17 cellular contexts compared by ENCODE assay signal in the genomic region with DNA sequence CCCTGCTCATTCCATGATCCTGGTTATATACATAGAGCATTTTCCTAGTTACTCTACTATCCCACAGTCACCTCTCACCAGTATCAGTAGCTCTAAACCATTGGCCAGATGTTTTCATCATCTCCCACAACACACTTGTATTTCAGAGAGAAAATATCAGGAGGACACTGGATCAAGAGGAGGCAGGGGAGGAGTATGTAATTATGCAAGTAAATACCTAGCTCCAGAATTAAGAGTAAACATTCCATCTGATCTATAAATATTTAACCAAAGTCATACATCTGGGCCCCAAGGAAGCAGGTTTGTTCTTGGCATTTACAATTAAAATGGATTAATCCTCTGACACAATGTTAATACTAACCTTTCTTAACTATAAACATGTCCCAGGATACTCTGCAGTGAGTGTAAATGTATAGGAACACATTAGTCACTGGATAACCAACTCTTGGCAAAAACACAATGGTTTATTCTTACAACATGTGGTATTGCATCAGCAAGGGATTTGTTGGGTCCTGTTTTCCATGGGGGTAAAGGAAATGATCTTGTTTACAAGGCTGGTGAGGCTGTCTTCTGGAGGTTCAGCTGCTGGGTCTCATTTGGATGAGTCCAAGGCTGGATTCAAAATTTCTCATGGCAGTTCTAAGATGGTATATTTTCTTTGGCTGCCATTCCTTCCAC.
DNase-seq lines count a peak whose midpoint lies in the region; TF ChIP-seq lines count a peak whose summit lies in the region.
"Had no signal": no experiment of that assay in that cellular context is flagged by ENCODE, and none has a peak within 500 bp of the region (broad histone marks: within the 10 kb centered on the region; RNA-seq: fewer than 3 reads in every experiment).

No MANE protein-coding gene starts in this region.

- no peak overlapping the region for H3K27ac ChIP-seq in breast epithelium
- H3K27ac ChIP-seq: adrenal gland, ovary had no signal

- CTCF ChIA-PET in MCF 10A (lab: Yijun Ruan, JAX), result interaction anchor here (0.6 to 1.0 kb wide), 4 partner anchors 9 to 1415 kb away, joined by 3 read pairs; no protein-coding TSS in a partner anchor

- POLR2A ChIA-PET in MCF 10A (lab: Yijun Ruan, JAX), result interaction anchor here (0.7 to 4.8 kb wide), 19 partner anchors 9 to 180 kb away, joined by 3 to 33 read pairs (median 5); partner anchors contain the start of genes COL4A5 and COL4A6

- H3K9me3 ChIP-seq in breast epithelium, result no peaks in the 10 kb centered on the region
- H3K9me3 ChIP-seq: adrenal gland, ovary had no signal

- peak overlapping the region; percentile 81 for H3K27ac Mint-ChIP-seq in MCF 10A (ENCODE audit: low read depth, unreplicated experiment)
- H3K27ac Mint-ChIP-seq: type B pancreatic cell had no signal

- peak; percentile 92 for DNase-seq in MCF 10A (ENCODE audit: unreplicated experiment)
- DNase-seq in breast epithelium (ENCODE audit: low spot score in 2 of 2), result no peak
- DNase-seq in amniotic epithelial cell (ENCODE audit: low read depth), result peak; percentile 91
- DNase-seq in fibroblast of villous mesenchyme (ENCODE audit: low read depth), result peak; percentile 92
- DNase-seq in G401 (ENCODE audit: low spot score), result no peak
- DNase-seq in posterior cingulate gyrus, result no peak
- no peak for DNase-seq in GM03348 (ENCODE audit: low spot score)
- DNase-seq in GM13977 (ENCODE audit: low spot score), result no peak
- DNase-seq: activated CD4-positive, alpha-beta T cell treated with anti-CD3 and anti-CD28 coated beads, Interleukin-2, amount 50 U/mL, for 48 hours; activated T-cell treated with anti-CD3 and anti-CD28 coated beads, Interleukin-2, amount 50 U/mL, for 48 hours; adrenal gland; KBM-7; NCI-H1417 treated with DMSO at 0.1 percent for 48 hours; NCI-H524 treated with DMSO at 0.1 percent for 48 hours; ovary; small intestine had no signal

- peaks cover 47% of the 10 kb centered on the region for H3K27me3 Mint-ChIP-seq in MCF 10A (ENCODE audit: insufficient read depth, unreplicated experiment)
- H3K27me3 Mint-ChIP-seq: type B pancreatic cell had no signal

- no peak overlapping the region for H3K4me3 ChIP-seq in breast epithelium
- H3K4me3 ChIP-seq in fibroblast of villous mesenchyme (ENCODE audit: low read depth, low read length), result no peak overlapping the region
- H3K4me3 ChIP-seq: adrenal gland, ovary had no signal

- no peak overlapping the region for H3K4me3 Mint-ChIP-seq in MCF 10A (ENCODE audit: unreplicated experiment)
- H3K4me3 Mint-ChIP-seq: type B pancreatic cell had no signal

- H3K36me3 Mint-ChIP-seq in MCF 10A (ENCODE audit: insufficient read depth, unreplicated experiment), result peaks cover 15% of the 10 kb centered on the region

- peaks cover 0 to 66% of the 10 kb centered on the region in 2 donors for H3K27me3 ChIP-seq in breast epithelium
- H3K27me3 ChIP-seq: adrenal gland, ovary had no signal

- H3K36me3 ChIP-seq in breast epithelium, result no peaks in the 10 kb centered on the region
- H3K36me3 ChIP-seq: adrenal gland, ovary had no signal

- BruUV-seq in MCF 10A (replicated peaks; lab: Mats Ljungman, UMichigan), result TSS peak; percentile 39

- TF ChIP-seq CTCF in MCF 10A (IDR thresholded peaks at IDR 0.05; ENCODE audit: unreplicated experiment) (no peak), breast epithelium (IDR thresholded peaks at IDR 0.05) (no peak), fibroblast of villous mesenchyme (IDR thresholded peaks at IDR 0.05; ENCODE audit: insufficient read depth, low read depth, low read length) (no peak), GM13977 (IDR thresholded peaks at IDR 0.05; ENCODE audit: extremely low read depth, insufficient read depth, missing control alignments) (no peak)

- TF ChIP-seq POLR2A in breast epithelium (IDR thresholded peaks at IDR 0.05), result no peak

- H3K9me3 Mint-ChIP-seq in MCF 10A (ENCODE audit: unreplicated experiment), result no peaks in the 10 kb centered on the region

- in situ Hi-C loops in G401 (cut with HindIII; ENCODE audit: low sequenced_read_pairs) (no loop called here), GM13977 (cut with MboI; ENCODE audit: low pct_unique_long_range_greater_than_20kb, low sequenced_read_pairs, unreplicated experiment) (no loop called here)

- no peaks in the 10 kb centered on the region for H3K4me1 ChIP-seq in breast epithelium
- H3K4me1 ChIP-seq: adrenal gland had no signal

- intact Hi-C loops in MCF 10A (cut with micrococcal nuclease) (no loop called here), breast epithelium (cut with DNase I; ENCODE audit: low total_unique reads) (no loop called here), posterior cingulate gyrus (cut with DNase I) (no loop called here)

- peaks cover 25% of the 10 kb centered on the region for H3K4me1 Mint-ChIP-seq in MCF 10A (ENCODE audit: insufficient read depth, unreplicated experiment)

Comparison
In these comparisons a context has a peak if more than half of its experiments do, and no peak if none do; other contexts are left out.
1. DNase-seq: peak in MCF 10A (single experiment), amniotic epithelial cell (single experiment) and fibroblast of villous mesenchyme (single experiment); none in breast epithelium (0 of 2), G401 (single experiment), posterior cingulate gyrus (0 of 10), GM03348 (single experiment) and GM13977 (single experiment).